In genomic region chr4:22099896-22100295, GRCh38 we compare ENCODE assay signal across 13 cellular contexts.
DNase-seq lines count a peak whose midpoint lies in the region; ATAC-seq, FAIRE-seq and TF ChIP-seq lines count a peak whose summit lies in the region.
"Had no signal": no experiment of that assay in that cellular context is flagged by ENCODE, and none has a peak within 500 bp of the region (broad histone marks: within the 10 kb centered on the region; RNA-seq: fewer than 3 reads in every experiment).

No MANE protein-coding gene starts in this region.

- H3K4me1 Mint-ChIP-seq in astrocyte (ENCODE audit: low read depth, unreplicated experiment), result peaks cover 17% of the 10 kb centered on the region

- intact Hi-C loops in A673 (cut with micrococcal nuclease; ENCODE audit: unreplicated experiment), result no loop called here
- intact Hi-C loops in aorta (cut with DNase I), result no loop called here

- no peak overlapping the region for H3K4me3 Mint-ChIP-seq in astrocyte (ENCODE audit: unreplicated experiment)

- peak; percentile 10 for DNase-seq in AG20443 (ENCODE audit: low spot score)
- peak; percentile 10 for DNase-seq in M059J (ENCODE audit: low read depth)
- DNase-seq in astrocyte (ENCODE audit: low read depth), result peak; percentile 64
- peak; percentile 27 for DNase-seq in kidney glomerular epithelial cell (lab: John Stamatoyannopoulos, UW)
- no peak for DNase-seq in NCI-H524 treated with DMSO at 0.1 percent for 48 hours (lab: John Stamatoyannopoulos, UW)
- DNase-seq in A673 (ENCODE audit: low spot score), result no peak
- DNase-seq in aorta, result no peak
- DNase-seq: KG1, ovary, spleen had no signal

- H3K79me2 ChIP-seq in astrocyte (ENCODE audit: insufficient read depth, low read length), result no peaks in the 10 kb centered on the region

- POLR2A ChIA-PET in A673 (lab: Charles Lee; ENCODE audit: low non-redundant PET), result no interaction called here

- H3K36me3 ChIP-seq in astrocyte (ENCODE audit: insufficient read depth, low read length), result no peaks in the 10 kb centered on the region
- H3K36me3 ChIP-seq in A673 (ENCODE audit: insufficient read depth, low read length, poor library complexity, severe bottlenecking), result no peaks in the 10 kb centered on the region
- H3K36me3 ChIP-seq in aorta (ENCODE audit: control insufficient read depth in 1 of 2, insufficient read depth in 2 of 2, low read length in 1 of 2), result no peaks in the 10 kb centered on the region
- H3K36me3 ChIP-seq: ovary, spleen had no signal

- H3K27me3 ChIP-seq in astrocyte (ENCODE audit: insufficient read depth, low read length), result no peaks in the 10 kb centered on the region
- no peaks in the 10 kb centered on the region for H3K27me3 ChIP-seq in A673 (replicated peaks; ENCODE audit: insufficient read depth, low read depth, low read length, poor library complexity)
- H3K27me3 ChIP-seq in aorta (ENCODE audit: control insufficient read depth in 1 of 2, insufficient read depth in 2 of 2, low read length in 1 of 2), result no peaks in the 10 kb centered on the region
- H3K27me3 ChIP-seq: ovary, spleen had no signal

- TF ChIP-seq CTCF in astrocyte (IDR thresholded peaks at IDR 0.05; ENCODE audit: insufficient read depth, low read depth, low read length) (no peak), A673 (conservative IDR thresholded peaks at IDR 0.05; ENCODE audit: low read depth, low read length) (no peak)

- H3K9me3 ChIP-seq in astrocyte (ENCODE audit: insufficient read depth, low read depth, low read length) (no peaks in the 10 kb centered on the region), A673 (ENCODE audit: low read depth, low read length, poor library complexity, severe bottlenecking) (no peaks in the 10 kb centered on the region), aorta (ENCODE audit: control insufficient read depth, low read length) (no peaks in the 10 kb centered on the region)
- H3K9me3 ChIP-seq: ovary, spleen had no signal

- peak overlapping the region; percentile 3 for H3K9ac ChIP-seq in astrocyte (ENCODE audit: low read length)

- H3K27me3 Mint-ChIP-seq in astrocyte (ENCODE audit: low read depth, unreplicated experiment), result no peaks in the 10 kb centered on the region

- no peak overlapping the region for H3K27ac ChIP-seq in astrocyte (ENCODE audit: low read depth, low read length)
- no peak overlapping the region for H3K27ac ChIP-seq in A673 (ENCODE audit: low read depth, low read length, poor library complexity, severe bottlenecking)
- H3K27ac ChIP-seq in aorta (ENCODE audit: low read depth in 1 of 2, low read length in 2 of 2), result no peak overlapping the region
- H3K27ac ChIP-seq: ovary, spleen had no signal

- H3K4me2 ChIP-seq in astrocyte (ENCODE audit: low read length), result peak overlapping the region; percentile 55

- H2AFZ ChIP-seq in astrocyte (ENCODE audit: low read depth, low read length), result peak overlapping the region; percentile 40

- no TSS peak for BruUV-seq in A673 (replicated peaks; lab: Mats Ljungman, UMichigan)

- H3K4me3 ChIP-seq in astrocyte (ENCODE audit: insufficient read depth, low read depth, low read length), result no peak overlapping the region
- H3K4me3 ChIP-seq in A673 (ENCODE audit: low read depth, low read length, poor library complexity, severe bottlenecking), result no peak overlapping the region
- H3K4me3 ChIP-seq in aorta (ENCODE audit: low read length in 2 of 2), result no peak overlapping the region
- H3K4me3 ChIP-seq: ovary, spleen had no signal

- no peak for FAIRE-seq in astrocyte (lab: Jason Lieb, UNC)
- FAIRE-seq: RCC 7860 had no signal

- CTCF ChIA-PET in A673 (lab: Charles Lee), result no interaction called here

- WGBS in aorta, 2 donors, result 22 to 26% methylated on average over 2 of the region's 2 CpGs

- peak overlapping the region; percentile 89 for H3K27ac Mint-ChIP-seq in astrocyte (ENCODE audit: unreplicated experiment)

- ATAC-seq in HG02938 (IDR thresholded peaks at IDR 0.05; ENCODE audit: unreplicated experiment), result no peak
- no peak for ATAC-seq in aorta (ENCODE audit: low FRiP score)
- ATAC-seq: HCT116 had no signal

- peaks cover 7% of the 10 kb centered on the region for H3K4me1 ChIP-seq in astrocyte (ENCODE audit: insufficient read depth, low read length)
- no peaks in the 10 kb centered on the region for H3K4me1 ChIP-seq in A673 (ENCODE audit: insufficient read depth, low read length, poor library complexity, severe bottlenecking)
- no peaks in the 10 kb centered on the region for H3K4me1 ChIP-seq in aorta (ENCODE audit: control insufficient read depth in 1 of 2, insufficient read depth in 2 of 2, low read length in 2 of 2)
- H3K4me1 ChIP-seq: spleen had no signal

- no peaks in the 10 kb centered on the region for H4K20me1 ChIP-seq in astrocyte (ENCODE audit: insufficient read depth, low read length)

- H3K36me3 Mint-ChIP-seq in astrocyte (ENCODE audit: low read depth, unreplicated experiment), result no peaks in the 10 kb centered on the region

- H3K9me3 Mint-ChIP-seq in astrocyte (ENCODE audit: unreplicated experiment), result no peaks in the 10 kb centered on the region

Comparison
In these comparisons a context has a peak if more than half of its experiments do, and no peak if none do; other contexts are left out.
1. DNase-seq: peak in AG20443 (single experiment), M059J (single experiment), astrocyte (single experiment) and kidney glomerular epithelial cell (single experiment); none in NCI-H524 treated with DMSO at 0.1 percent for 48 hours (single experiment), A673 (single experiment) and aorta (0 of 2).